ENCODE assay signal across 26 cellular contexts in the genomic region with DNA sequence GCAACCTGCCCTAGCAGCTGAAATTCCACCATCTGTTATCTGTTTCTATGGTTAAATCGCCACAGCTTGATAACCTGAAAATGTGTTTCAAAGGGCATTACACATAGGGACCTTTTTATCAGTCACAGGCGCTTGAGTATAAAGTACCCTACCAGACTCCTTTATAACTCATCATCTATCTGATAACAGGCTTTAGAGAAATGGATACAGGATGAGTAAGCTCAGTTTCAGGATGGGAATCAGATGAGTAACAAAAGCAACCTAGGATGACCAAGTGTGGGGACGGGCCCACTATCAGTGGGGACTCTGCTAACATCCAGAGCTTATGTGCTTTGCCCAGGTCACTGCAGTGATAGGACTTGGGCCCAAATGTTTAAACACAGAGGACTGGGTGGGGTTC. TPM values are rescaled to one million over a fixed set of nuclear protein-coding genes. Genes with fewer than 3 reads are reported as not detected.
A peak's percentile ranks its signal among the peaks of the same experiment; 100 is the strongest.
DNase-seq lines count a peak whose midpoint lies in the region; ATAC-seq and TF ChIP-seq lines count a peak whose summit lies in the region.
"Had no signal": no experiment of that assay in that cellular context is flagged by ENCODE, and none has a peak within 500 bp of the region (broad histone marks: within the 10 kb centered on the region; RNA-seq: fewer than 3 reads in every experiment).

No MANE protein-coding gene starts in this region.

- H3K27me3 Mint-ChIP-seq in activated T-cell treated with anti-CD3 and anti-CD28 coated beads, Interleukin-2, amount 50 U/mL, for 72 hours (ENCODE audit: low read depth) = no peaks in the 10 kb centered on the region
- no peaks in the 10 kb centered on the region for H3K27me3 Mint-ChIP-seq in stimulated activated memory B cell treated with anti-CD40 and anti-IgM and Interleukin-4, amounts not matched to agents 10 μg/mL and 1 μg/mL and 100 μg/mL, for 72 hours
- H3K27me3 Mint-ChIP-seq in nephron progenitor cell (ENCODE audit: low read depth, poor library complexity) = no peaks in the 10 kb centered on the region
- H3K27me3 Mint-ChIP-seq: activated naive CD4-positive, alpha-beta T cell treated with anti-CD3 and anti-CD28 coated beads, Interleukin-2, amount 10 ng/mL, durations not matched to agents 7 days and 5 days; type B pancreatic cell had no signal

- peak overlapping the region; percentile 17 for H3K27ac Mint-ChIP-seq in activated T-cell treated with anti-CD3 and anti-CD28 coated beads, Interleukin-2, amount 50 U/mL, for 72 hours
- H3K27ac Mint-ChIP-seq in stimulated activated memory B cell treated with anti-CD40 and anti-IgM and Interleukin-4, amounts not matched to agents 10 μg/mL and 1 μg/mL and 100 μg/mL, for 72 hours = peak overlapping the region; percentile 82
- H3K27ac Mint-ChIP-seq in nephron progenitor cell = no peak overlapping the region
- H3K27ac Mint-ChIP-seq: activated naive CD4-positive, alpha-beta T cell treated with anti-CD3 and anti-CD28 coated beads, Interleukin-2, amount 10 ng/mL, durations not matched to agents 7 days and 5 days; activated T-helper 1 cell treated with anti-CD3 and anti-CD28 coated beads, Interleukin-12 subunit alpha, Interleukin-12 subunit beta, Interleukin-2, Interleukin-4 antibody, amounts not matched to agents 30 ng/mL and 10 ng/mL and 1 ng/mL, durations not matched to agents 14 hours and 24 hours and 36 hours; nephron; T-helper 1 cell treated with Interleukin-12 subunit alpha and Interleukin-12 subunit beta and Interleukin-4 antibody, amounts not matched to agents 30 μg/mL and 1 μg/mL, for 36 hours; type B pancreatic cell had no signal

- H3K9me3 Mint-ChIP-seq in activated T-cell treated with anti-CD3 and anti-CD28 coated beads, Interleukin-2, amount 50 U/mL, for 72 hours = peaks cover 0 to 2% of the 10 kb centered on the region in 2 donors
- no peaks in the 10 kb centered on the region for H3K9me3 Mint-ChIP-seq in stimulated activated memory B cell treated with anti-CD40 and anti-IgM and Interleukin-4, amounts not matched to agents 10 μg/mL and 1 μg/mL and 100 μg/mL, for 72 hours
- H3K9me3 Mint-ChIP-seq in nephron progenitor cell = peaks cover 19% of the 10 kb centered on the region

- H3K36me3 Mint-ChIP-seq in activated T-cell treated with anti-CD3 and anti-CD28 coated beads, Interleukin-2, amount 50 U/mL, for 72 hours (ENCODE audit: insufficient read depth in 2 of 2) = peaks cover 15 to 25% of the 10 kb centered on the region in 2 donors
- H3K36me3 Mint-ChIP-seq in stimulated activated memory B cell treated with anti-CD40 and anti-IgM and Interleukin-4, amounts not matched to agents 10 μg/mL and 1 μg/mL and 100 μg/mL, for 72 hours = peaks cover 90% of the 10 kb centered on the region
- H3K36me3 Mint-ChIP-seq in nephron progenitor cell (ENCODE audit: low read depth) = peaks cover 16% of the 10 kb centered on the region

- H3K4me3 Mint-ChIP-seq in activated T-cell treated with anti-CD3 and anti-CD28 coated beads, Interleukin-2, amount 50 U/mL, for 72 hours = no peak overlapping the region
- H3K4me3 Mint-ChIP-seq in stimulated activated memory B cell treated with anti-CD40 and anti-IgM and Interleukin-4, amounts not matched to agents 10 μg/mL and 1 μg/mL and 100 μg/mL, for 72 hours = no peak overlapping the region
- no peak overlapping the region for H3K4me3 Mint-ChIP-seq in nephron progenitor cell
- H3K4me3 Mint-ChIP-seq: activated naive CD4-positive, alpha-beta T cell treated with anti-CD3 and anti-CD28 coated beads, Interleukin-2, amount 10 ng/mL, durations not matched to agents 7 days and 5 days; activated T-helper 1 cell treated with anti-CD3 and anti-CD28 coated beads, Interleukin-12 subunit alpha, Interleukin-12 subunit beta, Interleukin-2, Interleukin-4 antibody, amounts not matched to agents 30 ng/mL and 10 ng/mL and 1 ng/mL, durations not matched to agents 14 hours and 24 hours and 36 hours; nephron; T-helper 1 cell treated with Interleukin-12 subunit alpha and Interleukin-12 subunit beta and Interleukin-4 antibody, amounts not matched to agents 30 μg/mL and 1 μg/mL, for 36 hours; type B pancreatic cell had no signal

- TF ChIP-seq CTCF in nephron progenitor cell (IDR thresholded peaks at IDR 0.05) = no peak

- no peak for DNase-seq in activated T-cell treated with anti-CD3 and anti-CD28 coated beads, Interleukin-2, amount 50 U/mL, for 72 hours
- DNase-seq in activated T-cell treated with anti-CD3 and anti-CD28 coated beads for 4 hours (no peak), ELR (ENCODE audit: low read depth) (peak; percentile 78), amniotic epithelial cell (ENCODE audit: low read depth) (peak; percentile 43), NCI-H2196 treated with DMSO at 0.1 percent for 48 hours (lab: John Stamatoyannopoulos, UW; ENCODE audit: unreplicated experiment) (no peak), nephron progenitor cell (no peak)
- DNase-seq: activated naive CD4-positive, alpha-beta T cell treated with anti-CD3 and anti-CD28 coated beads, Interleukin-2, amount 10 ng/mL, durations not matched to agents 7 days and 5 days; Caco-2; DMS53; effector CD8-positive, alpha-beta T cell; GF-D8; hypothalamus; left cardiac atrium; mammary epithelial cell; NCI-H1048; NCI-H1694 treated with DMSO at 0.1 percent for 48 hours; NCI-H524 treated with DMSO at 0.1 percent for 48 hours; ovary; stimulated activated CD4-positive, alpha-beta T cell treated with anti-CD3 and anti-CD28 coated beads, Interleukin-4, amount 100 ng/mL, for 24 hours had no signal

- peak; percentile 69 to 71 for ATAC-seq in activated T-cell treated with anti-CD3 and anti-CD28 coated beads, Interleukin-2, amount 50 U/mL, for 72 hours (replicated peaks in 1 of 2)
- ATAC-seq in stimulated activated memory B cell treated with anti-CD40 and anti-IgM and Interleukin-4, amounts not matched to agents 10 μg/mL and 1 μg/mL and 100 μg/mL, for 72 hours = no peak
- no peak for ATAC-seq in HG03045 (IDR thresholded peaks at IDR 0.05; ENCODE audit: unreplicated experiment)
- ATAC-seq: left cardiac atrium had no signal

- peaks cover 41% of the 10 kb centered on the region for H3K4me1 Mint-ChIP-seq in activated T-cell treated with anti-CD3 and anti-CD28 coated beads, Interleukin-2, amount 50 U/mL, for 72 hours (ENCODE audit: low read depth)
- peaks cover 62% of the 10 kb centered on the region for H3K4me1 Mint-ChIP-seq in stimulated activated memory B cell treated with anti-CD40 and anti-IgM and Interleukin-4, amounts not matched to agents 10 μg/mL and 1 μg/mL and 100 μg/mL, for 72 hours
- no peaks in the 10 kb centered on the region for H3K4me1 Mint-ChIP-seq in nephron progenitor cell
- H3K4me1 Mint-ChIP-seq: nephron had no signal

RNA-seq across cellular contexts. Expression of gene RASSF2, which starts 26.1 kb away (rescaled TPM):
- 10 to 100 TPM; 46.5 to 47.4 TPM for total RNA-seq in activated T-cell treated with anti-CD3 and anti-CD28 coated beads, Interleukin-2, amount 50 U/mL, for 72 hours
- total RNA-seq: HT-29 had no signal

Comparison
In these comparisons a context has a peak if more than half of its experiments do, and no peak if none do; other contexts are left out.
1. ATAC-seq: peak in activated T-cell treated with anti-CD3 and anti-CD28 coated beads, Interleukin-2, amount 50 U/mL, for 72 hours (2 of 2); none in stimulated activated memory B cell treated with anti-CD40 and anti-IgM and Interleukin-4, amounts not matched to agents 10 μg/mL and 1 μg/mL and 100 μg/mL, for 72 hours (single experiment) and HG03045 (single experiment).
2. DNase-seq: peak in ELR (single experiment) and amniotic epithelial cell (single experiment); none in activated T-cell treated with anti-CD3 and anti-CD28 coated beads, Interleukin-2, amount 50 U/mL, for 72 hours (0 of 2), activated T-cell treated with anti-CD3 and anti-CD28 coated beads for 4 hours (single experiment), NCI-H2196 treated with DMSO at 0.1 percent for 48 hours (single experiment) and nephron progenitor cell (single experiment).